In the genomic region with DNA sequence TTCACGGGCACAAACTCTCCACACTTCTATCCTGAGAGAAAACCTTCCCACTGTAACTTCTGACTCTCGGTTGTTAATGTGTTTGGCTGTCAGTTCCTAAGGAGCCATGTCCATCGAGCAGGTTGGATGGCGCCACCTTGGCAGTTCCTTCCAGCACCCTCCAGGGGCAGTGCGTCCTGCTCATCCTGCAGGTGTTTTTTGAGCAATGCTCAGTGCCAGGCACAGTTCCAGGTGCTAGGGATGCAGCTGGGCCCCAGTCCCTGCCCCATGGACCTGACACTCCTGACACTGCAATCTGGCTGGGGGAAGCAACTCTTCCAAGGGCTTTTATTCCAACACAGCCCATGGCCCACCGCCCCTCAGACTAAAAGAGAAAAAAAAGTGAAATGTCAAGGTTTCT, we compare ENCODE assay signal across 17 cellular contexts.
DNase-seq lines count a peak whose midpoint lies in the region; ATAC-seq, FAIRE-seq and TF ChIP-seq lines count a peak whose summit lies in the region.
"Had no signal": no experiment of that assay in that cellular context is flagged by ENCODE, and none has a peak within 500 bp of the region (broad histone marks: within the 10 kb centered on the region; RNA-seq: fewer than 3 reads in every experiment).

No MANE protein-coding gene starts in this region.

- H4K20me1 ChIP-seq in DND-41 (ENCODE audit: insufficient read depth, low read length) (peaks cover 2% of the 10 kb centered on the region; the same call in 1 of the 2 replicates), HCT116 (ENCODE audit: insufficient read depth) (no peaks in the 10 kb centered on the region), H1 (replicated peaks in 1 of 2; ENCODE audit: control insufficient read depth in 1 of 2, insufficient read depth in 2 of 2, low read length in 2 of 2) (no peaks in the 10 kb centered on the region)

- H3K36me3 ChIP-seq in DND-41 (ENCODE audit: insufficient read depth, low read length) (no peaks in the 10 kb centered on the region), HCT116 (ENCODE audit: control insufficient read depth in 1 of 2, insufficient read depth in 2 of 2, low read length in 2 of 2) (no peaks in the 10 kb centered on the region), H1 (ENCODE audit: control insufficient read depth in 2 of 4, insufficient read depth in 4 of 4, low read length in 3 of 4) (no peaks in the 10 kb centered on the region; a peak in 1 of 8 replicates), vagina (no peaks in the 10 kb centered on the region)
- H3K36me3 ChIP-seq: SJSA1 had no signal

- no peaks in the 10 kb centered on the region for H3K79me2 ChIP-seq in DND-41 (ENCODE audit: insufficient read depth, low read length)
- no peaks in the 10 kb centered on the region for H3K79me2 ChIP-seq in HCT116 (ENCODE audit: insufficient read depth, low read length)
- H3K79me2 ChIP-seq in H1 (ENCODE audit: control insufficient read depth in 1 of 2, insufficient read depth in 2 of 2, low read length in 2 of 2): no peaks in the 10 kb centered on the region

- no peak overlapping the region for H2BK15ac ChIP-seq in H1 (ENCODE audit: low read length)

- H2AFZ ChIP-seq in DND-41 (ENCODE audit: low read depth, low read length) (no peak overlapping the region), HCT116 (ENCODE audit: low read depth, low read length, poor library complexity, severe bottlenecking) (no peak overlapping the region), H1 (ENCODE audit: low read length) (no peak overlapping the region)

- H4K8ac ChIP-seq in H1 (ENCODE audit: extremely low read depth, insufficient read depth, low read length): no peak overlapping the region

- TF ChIP-seq RAD21 in HCT116 (IDR thresholded peaks at IDR 0.05; ENCODE audit: low read depth) (no peak), H1 (IDR thresholded peaks at IDR 0.05 in 1 of 2, conservative IDR thresholded peaks at IDR 0.05 in 1 of 2; ENCODE audit: low read depth in 2 of 2, low read length in 2 of 2) (peak; percentile 33 to 61; a peak in 3 of 4 replicates)

- H3K14ac ChIP-seq in H1 (ENCODE audit: insufficient read length): no peak overlapping the region

- no peak overlapping the region for H2BK12ac ChIP-seq in H1 (ENCODE audit: low read depth, low read length)

- H3K27ac ChIP-seq in DND-41 (ENCODE audit: low read length) (no peak overlapping the region), HCT116 (ENCODE audit: low read depth, low read length) (no peak overlapping the region), H1 (ENCODE audit: low read depth, low read length) (no peak overlapping the region), vagina (no peak overlapping the region)
- H3K27ac ChIP-seq: HL-60, SJSA1 had no signal

- no peak overlapping the region for H2AK5ac ChIP-seq in H1 (ENCODE audit: low read depth, low read length)

- POLR2A ChIA-PET in HCT116 (lab: Charles Lee) (no interaction called here), H1 (lab: Charles Lee; ENCODE audit: partially characterized antibody) (no interaction called here)

- BruUV-seq in HCT116 (replicated peaks; lab: Mats Ljungman, UMichigan): no TSS peak

- RAD21 ChIA-PET in HCT116 (lab: Charles Lee; ENCODE audit: low non-redundant PET in 1 of 2, low total read pairs in 2 of 2, uncharacterized antibody in 2 of 2, unreplicated experiment in 2 of 2): no interaction called here

- H3K56ac ChIP-seq in H1 (replicated peaks; ENCODE audit: insufficient read length, low read depth, low read length): no peak overlapping the region

- H4K91ac ChIP-seq in H1 (replicated peaks; ENCODE audit: insufficient read length, low read length): no peak overlapping the region

- no peak for ATAC-seq in DND-41 (ENCODE audit: insufficient read depth, low read depth)
- peak; percentile 67 for ATAC-seq in HCT116
- no peak for ATAC-seq in HG03175 (IDR thresholded peaks at IDR 0.05; ENCODE audit: unreplicated experiment)
- ATAC-seq: HepG2, K562, Panc1 had no signal

- H3K4me1 ChIP-seq in DND-41 (ENCODE audit: insufficient read depth, low read length): no peaks in the 10 kb centered on the region
- H3K4me1 ChIP-seq in HCT116 (ENCODE audit: control insufficient read depth in 1 of 2, insufficient read depth in 2 of 2, low read length in 2 of 2): no peaks in the 10 kb centered on the region
- peaks cover 0 to 2% (median under 1%) of the 10 kb centered on the region in 4 experiments; a peak in 3 of 7 replicates for H3K4me1 ChIP-seq in H1 (replicated peaks in 1 of 4; ENCODE audit: control insufficient read depth in 3 of 4, insufficient read depth in 4 of 4, low read length in 3 of 4)
- H3K4me1 ChIP-seq in vagina: peaks cover 8% of the 10 kb centered on the region
- H3K4me1 ChIP-seq: SJSA1 had no signal

- H3K23ac ChIP-seq in H1 (ENCODE audit: insufficient read length): no peak overlapping the region

- no peak overlapping the region for H3K4ac ChIP-seq in H1 (replicated peaks; ENCODE audit: insufficient read length, low read depth, low read length)

- no peaks in the 10 kb centered on the region for H3K9me2 ChIP-seq in HCT116 (ENCODE audit: insufficient read depth)

- H3K4me2 ChIP-seq in DND-41 (ENCODE audit: insufficient read depth, low read length) (no peak overlapping the region), HCT116 (ENCODE audit: low read length) (no peak overlapping the region), H1 (ENCODE audit: insufficient read depth in 1 of 2, low read depth in 2 of 2, low read length in 2 of 2) (no peak overlapping the region)

- CTCF ChIA-PET in HCT116 (lab: Charles Lee) (no interaction called here), H1 (lab: Charles Lee; ENCODE audit: partially characterized antibody) (no interaction called here)

- H3K23me2 ChIP-seq in H1 (ENCODE audit: low read depth, low read length): peaks cover 8% of the 10 kb centered on the region; the same call in 1 of the 2 replicates

- WGBS in H1 (ENCODE audit: extremely low coverage in 1 of 2, insufficient coverage in 1 of 2, insufficient read length in 1 of 2, insufficient replicate concordance in 2 of 2, low coverage in 1 of 2, low lambda C conversion rate in 2 of 2, missing lambda C conversion rate in 1 of 2), 2 experiments: 84% methylated on average over 6 of the region's 6 CpGs; no CpG with 5 or more reads in 1 of the 2 experiments

- intact Hi-C loops in HCT116 (cut with micrococcal nuclease) (no loop called here), posterior vena cava (cut with DNase I) (no loop called here), vagina (cut with DNase I) (no loop called here)

- H3K9me3 ChIP-seq in DND-41 (ENCODE audit: insufficient read depth, low read length, severe bottlenecking) (no peaks in the 10 kb centered on the region), HCT116 (ENCODE audit: control insufficient read depth in 1 of 2, insufficient read depth in 1 of 2, low read depth in 1 of 2, low read length in 2 of 2) (no peaks in the 10 kb centered on the region), H1 (ENCODE audit: insufficient read depth in 2 of 2, low read depth in 1 of 2, low read length in 1 of 2) (peaks cover 0 to 2% of the 10 kb centered on the region in 2 experiments; a peak in 1 of 4 replicates), vagina (no peaks in the 10 kb centered on the region)
- H3K9me3 ChIP-seq: SJSA1 had no signal

- H2BK120ac ChIP-seq in H1 (replicated peaks; ENCODE audit: low read depth, low read length): no peak overlapping the region

- no peak overlapping the region for H2BK5ac ChIP-seq in H1 (ENCODE audit: low read depth, low read length)

- TF ChIP-seq CTCF in DND-41 (IDR thresholded peaks at IDR 0.05; ENCODE audit: borderline replicate concordance, extremely low read depth, low read length, poor library complexity, severe bottlenecking): peak; percentile 19
- TF ChIP-seq CTCF in HCT116 (IDR thresholded peaks at IDR 0.05 in 2 of 3, conservative IDR thresholded peaks at IDR 0.05 in 1 of 3; ENCODE audit: borderline replicate concordance in 1 of 3, insufficient read depth in 1 of 3, low read depth in 2 of 3, low read length in 2 of 3): peak in 2 of 3 experiments; percentile 31 to 34; a peak in 2 of 6 replicates
- TF ChIP-seq CTCF in H1 (IDR thresholded peaks at IDR 0.05; ENCODE audit: control extremely low read depth in 1 of 3, insufficient read depth in 1 of 3, low read depth in 1 of 3, low read length in 3 of 3): peak; percentile 50 to 68 (median 62)
- TF ChIP-seq CTCF in vagina (IDR thresholded peaks at IDR 0.05): no peak

- TF ChIP-seq POLR2A in HCT116 (IDR thresholded peaks at IDR 0.05; ENCODE audit: borderline replicate concordance, extremely low read depth, insufficient read depth, insufficient read length) (no peak), H1 (IDR thresholded peaks at IDR 0.05; ENCODE audit: control extremely low read depth in 1 of 2, low read depth in 2 of 2, low read length in 2 of 2) (no peak), vagina (IDR thresholded peaks at IDR 0.05) (no peak)

- H3K18ac ChIP-seq in H1 (ENCODE audit: extremely low read depth, low read length): no peak overlapping the region

- H3K79me1 ChIP-seq in H1 (ENCODE audit: low read depth, low read length): no peaks in the 10 kb centered on the region

- H2BK20ac ChIP-seq in H1 (ENCODE audit: low read length): no peak overlapping the region

- FAIRE-seq in H1 (lab: Jason Lieb, UNC): no peak
- FAIRE-seq: GM12891, HepG2, K562 had no signal

- H3K4me3 ChIP-seq in DND-41 (ENCODE audit: low read depth in 1 of 2, low read length in 2 of 2): no peak overlapping the region
- no peak overlapping the region for H3K4me3 ChIP-seq in HCT116 (replicated peaks in 1 of 2; ENCODE audit: low read depth in 1 of 2, low read length in 2 of 2)
- H3K4me3 ChIP-seq in H1 (ENCODE audit: extremely low read depth in 1 of 4, insufficient read depth in 2 of 4, low read depth in 3 of 4, low read length in 4 of 4): no peak overlapping the region
- H3K4me3 ChIP-seq in vagina: no peak overlapping the region
- H3K4me3 ChIP-seq: K562, SJSA1 had no signal

- no peak overlapping the region for H4K5ac ChIP-seq in H1 (ENCODE audit: insufficient read length, low read depth, low read length)

- DNase-seq in DND-41 (no peak), HCT116 (ENCODE audit: low read depth, low spot score) (no peak), H1 (ENCODE audit: low read depth in 1 of 2, low spot score in 2 of 2) (no peak), posterior vena cava (ENCODE audit: low spot score) (peak; percentile 34), vagina (ENCODE audit: extremely low spot score in 2 of 2) (no peak), AG08396 (ENCODE audit: low spot score) (no peak)
- DNase-seq: MM.1S, NCI-H1048, NCI-H1417 treated with DMSO at 0.1 percent for 48 hours, NCI-H187 treated with DMSO at 0.1 percent for 48 hours had no signal

- no peak for TF ChIP-seq EP300 in H1 (IDR thresholded peaks at IDR 0.05; ENCODE audit: borderline replicate concordance in 1 of 2, low read depth in 2 of 2, low read length in 2 of 2)

- peaks cover 8% of the 10 kb centered on the region for H3K27me3 ChIP-seq in DND-41 (ENCODE audit: insufficient read depth, low read length, poor library complexity)
- peaks cover 12% of the 10 kb centered on the region for H3K27me3 ChIP-seq in HCT116 (ENCODE audit: insufficient read depth, low read length)
- H3K27me3 ChIP-seq in H1 (replicated peaks in 1 of 4; ENCODE audit: control insufficient read depth in 3 of 4, extremely low read depth in 1 of 4, insufficient read depth in 3 of 4, low read length in 3 of 4): no peaks in the 10 kb centered on the region
- no peaks in the 10 kb centered on the region for H3K27me3 ChIP-seq in vagina

- H3K9ac ChIP-seq in DND-41 (ENCODE audit: low read depth, low read length) (no peak overlapping the region), HCT116 (ENCODE audit: low read length) (no peak overlapping the region), H1 (replicated peaks in 1 of 4; ENCODE audit: extremely low read depth in 1 of 4, low read depth in 3 of 4, low read length in 3 of 4) (no peak overlapping the region)

Comparison
In these comparisons a context has a peak if more than half of its experiments do, and no peak if none do; other contexts are left out.
1. CTCF ChIP-seq: peak in DND-41 (single experiment), HCT116 (2 of 3) and H1 (3 of 3); none in vagina (0 of 3).